Comparison of ENCODE assay signal across 8 cellular contexts in genomic region chr7:93799750-93800357, GRCh38.
DNase-seq lines count a peak whose midpoint lies in the region; ATAC-seq and TF ChIP-seq lines count a peak whose summit lies in the region.

No MANE protein-coding gene starts in this region.

- no peaks in the 10 kb centered on the region for H3K36me3 ChIP-seq in GM23248 (ENCODE audit: low read depth)
- no peaks in the 10 kb centered on the region for H3K36me3 ChIP-seq in SK-N-SH (replicated peaks in 1 of 2; ENCODE audit: control insufficient read depth in 1 of 2, insufficient read depth in 2 of 2, low read length in 1 of 2)

- ATAC-seq in naive thymus-derived CD8-positive, alpha-beta T cell, result no peak
- no peak for ATAC-seq in GM19467 (IDR thresholded peaks at IDR 0.05; ENCODE audit: unreplicated experiment)

- H3K27ac ChIP-seq in GM23248, result no peak overlapping the region
- no peak overlapping the region for H3K27ac ChIP-seq in SK-N-SH (ENCODE audit: low read depth in 2 of 2, low read length in 1 of 2)

- intact Hi-C loops in lower leg skin (cut with DNase I; ENCODE audit: low total_unique reads), result no loop called here

- H3K27me3 Mint-ChIP-seq in glutamatergic neuron (ENCODE audit: unreplicated experiment), result peaks cover 2% of the 10 kb centered on the region
- H3K27me3 Mint-ChIP-seq in naive thymus-derived CD8-positive, alpha-beta T cell, result peaks cover 0 to 7% (median 0%) of the 10 kb centered on the region in 5 donors

- no peaks in the 10 kb centered on the region for H3F3A ChIP-seq in GM23248 (ENCODE audit: insufficient read depth)
- no peaks in the 10 kb centered on the region for H3F3A ChIP-seq in SK-N-SH (replicated peaks; ENCODE audit: insufficient read depth)

- H3K4me1 Mint-ChIP-seq in glutamatergic neuron (ENCODE audit: low read depth, unreplicated experiment), result peaks cover 4% of the 10 kb centered on the region
- H3K4me1 Mint-ChIP-seq in naive thymus-derived CD8-positive, alpha-beta T cell, result no peaks in the 10 kb centered on the region

- TF ChIP-seq EP300 in SK-N-SH (IDR thresholded peaks at IDR 0.05; ENCODE audit: borderline replicate concordance in 1 of 2, low read depth in 1 of 2, low read length in 1 of 2), result no peak

- in situ Hi-C loops in GM23248 (cut with MboI), result loop anchor here (25.0 kb wide), 1 partner anchor 437 kb away; no protein-coding TSS in a partner anchor

- H3K9me3 Mint-ChIP-seq in glutamatergic neuron (ENCODE audit: unreplicated experiment), result no peaks in the 10 kb centered on the region
- peaks cover 0 to 18% (median 0%) of the 10 kb centered on the region in 9 donors for H3K9me3 Mint-ChIP-seq in naive thymus-derived CD8-positive, alpha-beta T cell

- H4K20me1 ChIP-seq in GM23248 (ENCODE audit: insufficient read depth), result no peaks in the 10 kb centered on the region
- H4K20me1 ChIP-seq in SK-N-SH (ENCODE audit: insufficient read depth), result no peaks in the 10 kb centered on the region

- 44 to 45% methylated on average over 5 of the region's 5 CpGs for WGBS in GM23248 (ENCODE audit: low coverage in 1 of 2, low lambda C conversion rate in 2 of 2, missing lambda C conversion rate in 2 of 2), 2 experiments
- 81% methylated on average over 5 of the region's 5 CpGs for WGBS in SK-N-SH (ENCODE audit: low lambda C conversion rate)
- 66 to 67% methylated on average over 5 of the region's 5 CpGs for WGBS in lower leg skin, 2 donors

- H2AFZ ChIP-seq in GM23248, result no peak overlapping the region
- no peak overlapping the region for H2AFZ ChIP-seq in SK-N-SH (ENCODE audit: low read depth)

- H3K9me3 ChIP-seq in GM23248 (ENCODE audit: low read depth) (peaks cover 2% of the 10 kb centered on the region), SK-N-SH (0 out of 2 replicates have a peak, but pooled peaks cover 4% of the 10 kb centered on the region)

- peak; percentile 69 for TF ChIP-seq RAD21 in SK-N-SH (IDR thresholded peaks at IDR 0.05; ENCODE audit: low read length)

- H3K27ac Mint-ChIP-seq in glutamatergic neuron (ENCODE audit: unreplicated experiment), result no peak overlapping the region
- H3K27ac Mint-ChIP-seq in naive thymus-derived CD8-positive, alpha-beta T cell, result no peak overlapping the region

- H3K4me3 Mint-ChIP-seq in glutamatergic neuron (ENCODE audit: unreplicated experiment), result no peak overlapping the region
- no peak overlapping the region for H3K4me3 Mint-ChIP-seq in naive thymus-derived CD8-positive, alpha-beta T cell

- H3K9me2 ChIP-seq in GM23248 (ENCODE audit: insufficient read depth) (no peaks in the 10 kb centered on the region), SK-N-SH (no peaks in the 10 kb centered on the region)

- no peaks in the 10 kb centered on the region for H3K4me1 ChIP-seq in GM23248 (ENCODE audit: insufficient read depth)
- no peaks in the 10 kb centered on the region for H3K4me1 ChIP-seq in SK-N-SH (ENCODE audit: control insufficient read depth in 1 of 2, insufficient read depth in 2 of 2, low read depth in 1 of 2, low read length in 1 of 2)

- POLR2A ChIA-PET in AG04449 (lab: Yijun Ruan, JAX) (no interaction called here), SK-N-SH (lab: Yijun Ruan, JAX) (no interaction called here)
- POLR2A ChIA-PET in naive thymus-derived CD8-positive, alpha-beta T cell (lab: Charles Lee), result no interaction called here

- no peak overlapping the region for H3K4me2 ChIP-seq in GM23248 (ENCODE audit: unreplicated experiment)
- H3K4me2 ChIP-seq in SK-N-SH, result no peak overlapping the region

- no peak overlapping the region for H3K4me3 ChIP-seq in AG04449 (ENCODE audit: low read depth, low read length)
- no peak overlapping the region for H3K4me3 ChIP-seq in GM23248
- H3K4me3 ChIP-seq in SK-N-SH (ENCODE audit: low read depth in 2 of 2, low read length in 1 of 2), result no peak overlapping the region
- H3K4me3 ChIP-seq in lower leg skin (ENCODE audit: low read depth, poor library complexity, severe bottlenecking), result no peak overlapping the region

- H3K9ac ChIP-seq in GM23248 (no peak overlapping the region), SK-N-SH (no peak overlapping the region)

- H3K36me3 Mint-ChIP-seq in glutamatergic neuron (ENCODE audit: unreplicated experiment), result no peaks in the 10 kb centered on the region
- H3K36me3 Mint-ChIP-seq in naive thymus-derived CD8-positive, alpha-beta T cell, result no peaks in the 10 kb centered on the region

- H3K27me3 ChIP-seq in GM23248 (replicated peaks; ENCODE audit: insufficient read depth) (no peaks in the 10 kb centered on the region), SK-N-SH (ENCODE audit: insufficient read depth) (no peaks in the 10 kb centered on the region)

- no peak for TF ChIP-seq POLR2A in lower leg skin (IDR thresholded peaks at IDR 0.05)

- CTCF ChIA-PET in AG04449 (lab: Yijun Ruan, JAX) (interaction anchor here (0.7 to 3.9 kb wide), 19 partner anchors 10 to 553 kb away, joined by 3 to 51 read pairs (median 3); no protein-coding TSS in a partner anchor), SK-N-SH (lab: Yijun Ruan, JAX) (interaction anchor here (0.8 to 1.7 kb wide), 3 partner anchors 27 to 186 kb away, joined by 3 to 5 read pairs (median 3); partner anchors contain the start of gene TFPI2)

- peak; percentile 21 for TF ChIP-seq CTCF in AG04449 (IDR thresholded peaks at IDR 0.05; ENCODE audit: insufficient read depth, low read length, missing control alignments)
- peak; percentile 85 for TF ChIP-seq CTCF in SK-N-SH (IDR thresholded peaks at IDR 0.05)
- peak; percentile 55 for TF ChIP-seq CTCF in glutamatergic neuron (IDR thresholded peaks at IDR 0.05; ENCODE audit: partially characterized antibody, unreplicated experiment)
- no peak for TF ChIP-seq CTCF in lower leg skin (IDR thresholded peaks at IDR 0.05)

- no peaks in the 10 kb centered on the region for H3K79me2 ChIP-seq in GM23248 (ENCODE audit: insufficient read depth)
- no peaks in the 10 kb centered on the region for H3K79me2 ChIP-seq in SK-N-SH (ENCODE audit: insufficient read depth)

- no peak for DNase-seq in AG04449 (ENCODE audit: low read depth, low spot score)
- DNase-seq in GM23248, result peak; percentile 44
- peak; percentile 17 for DNase-seq in SK-N-SH
- DNase-seq in glutamatergic neuron, result no peak
- no peak for DNase-seq in naive thymus-derived CD8-positive, alpha-beta T cell
- DNase-seq in lower leg skin (ENCODE audit: low spot score in 2 of 2), result no peak
- DNase-seq in foreskin melanocyte, result no peak

TF ChIP-seq in SK-N-SH, 30 proteins besides CTCF, POLR2A, EP300 and RAD21:
- TF ChIP-seq NFIC (IDR thresholded peaks at IDR 0.05; ENCODE audit: borderline replicate concordance), result no peak
- no peak for TF ChIP-seq USF1 (IDR thresholded peaks at IDR 0.05; ENCODE audit: borderline replicate concordance, low read depth)
- peak; percentile 52 for TF ChIP-seq SMC3 (IDR thresholded peaks at IDR 0.05; ENCODE audit: low read depth, low read length)
TF ChIP-seq in SK-N-SH: peak in this region for 1.

Comparison
In these comparisons a context has a peak if more than half of its experiments do, and no peak if none do; other contexts are left out.
1. DNase-seq: peak in GM23248 (single experiment) and SK-N-SH (single experiment); none in AG04449 (single experiment), glutamatergic neuron (single experiment), naive thymus-derived CD8-positive, alpha-beta T cell (0 of 10), lower leg skin (0 of 2) and foreskin melanocyte (single experiment).
2. CTCF ChIP-seq: peak in AG04449 (single experiment), SK-N-SH (single experiment) and glutamatergic neuron (single experiment); none in lower leg skin (0 of 3).